ENCODE assay signal across 1 cellular context in the genomic region with DNA sequence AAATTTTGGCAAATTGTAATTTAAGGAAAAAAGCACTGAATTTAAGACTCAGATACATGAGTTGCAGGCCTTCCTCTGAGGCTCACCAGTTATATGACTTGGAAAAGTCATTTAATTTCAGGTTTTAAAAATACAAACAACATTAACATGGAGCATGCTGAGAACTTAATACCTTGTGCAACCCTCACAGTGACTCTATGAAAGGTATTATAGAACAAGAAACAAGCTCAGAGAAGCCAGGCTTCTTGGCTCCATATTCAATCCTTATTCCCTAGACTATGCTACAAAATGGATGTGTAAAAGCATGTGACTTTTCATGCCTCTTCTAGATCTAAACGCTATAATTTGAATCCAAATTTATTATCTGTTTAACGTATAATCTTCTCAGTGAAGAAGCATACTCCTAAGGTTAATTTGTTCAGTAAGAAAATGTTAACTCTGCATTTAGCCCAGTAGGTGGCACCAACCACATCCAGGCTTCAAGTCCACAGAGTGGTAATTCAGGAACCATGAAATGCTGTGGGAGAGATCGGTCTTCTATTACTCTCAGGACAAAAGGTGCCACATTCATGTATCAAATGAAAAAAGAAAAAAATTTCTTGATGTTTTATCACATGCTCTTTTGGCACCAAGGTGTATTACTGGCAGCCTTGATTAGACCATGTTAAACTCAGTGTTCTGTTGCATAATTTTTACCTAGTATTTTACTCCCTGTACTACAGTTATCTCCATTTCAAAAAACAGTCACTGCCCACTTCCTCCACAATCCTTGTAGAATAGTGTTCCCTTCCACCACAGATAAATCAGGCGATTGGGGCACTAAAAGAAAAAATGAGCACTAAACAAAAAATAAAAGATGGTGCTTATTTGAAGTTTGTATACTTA.
TF ChIP-seq lines count a peak whose summit lies in the region.

No MANE protein-coding gene starts in this region.

TF ChIP-seq in Ishikawa, 13 proteins besides CTCF, POLR2A, EP300 and RAD21 (continued from another document):
- TF ChIP-seq ZBTB7A (IDR thresholded peaks at IDR 0.05; ENCODE audit: low read depth) (no peak), TEAD4 (IDR thresholded peaks at IDR 0.05) (no peak), TAF1 (IDR thresholded peaks at IDR 0.05; ENCODE audit: low read depth) (no peak), FOXM1 (IDR thresholded peaks at IDR 0.05; ENCODE audit: borderline replicate concordance, low read depth) (no peak)
